Comparison of ENCODE assay signal across 11 cellular contexts in the genomic region with DNA sequence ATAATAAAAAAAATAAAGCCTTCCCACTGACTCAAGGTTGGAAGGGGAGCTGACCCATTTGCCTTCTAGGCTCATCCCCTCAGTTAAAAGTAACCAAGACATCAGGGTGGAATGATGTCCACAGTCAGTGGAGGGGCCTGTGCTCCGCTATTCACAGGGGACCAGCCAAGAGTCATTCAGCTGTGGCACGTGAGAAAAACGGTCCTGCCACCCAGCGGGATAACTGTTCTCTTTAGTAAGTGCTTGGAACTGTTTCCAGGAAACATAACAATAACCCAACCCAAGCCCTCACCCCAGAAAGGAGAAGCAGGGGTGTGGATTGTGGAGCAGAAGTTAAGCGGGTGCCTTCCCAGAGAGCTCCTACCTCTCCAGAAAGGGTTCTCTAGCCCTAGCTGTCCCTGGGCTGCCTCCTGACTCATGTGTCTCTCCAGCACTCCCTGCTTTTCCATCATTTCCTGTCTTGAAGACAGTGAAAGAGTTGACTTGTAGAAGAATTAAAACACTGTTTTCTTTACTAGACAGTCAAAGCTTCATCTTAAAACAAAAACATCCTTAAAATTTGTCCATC. TPM values are rescaled to one million over a fixed set of nuclear protein-coding genes. Genes with fewer than 3 reads are reported as not detected.
"Had no signal": no experiment of that assay in that cellular context is flagged by ENCODE, and none has a peak within 500 bp of the region (broad histone marks: within the 10 kb centered on the region; RNA-seq: fewer than 3 reads in every experiment).

No MANE protein-coding gene starts in this region.

RNA-seq across cellular contexts. Expression of gene EIF5AL1, which starts 2.3 kb away (rescaled TPM):
- total RNA-seq: body of pancreas had no signal

RNA-seq across cellular contexts. Expression of gene SFTPA2, which starts 50.2 kb away (rescaled TPM):
- total RNA-seq: activated CD4-positive, alpha-beta T cell treated with anti-CD3 and anti-CD28 coated beads, Interleukin-2, amount 10 ng/mL, durations not matched to agents 24 days and 14 days; activated CD8-positive, alpha-beta memory T cell treated with anti-CD3 and anti-CD28 coated beads for 36 hours; activated CD8-positive, alpha-beta T cell treated with anti-CD3 and anti-CD28 coated beads for 36 hours; activated naive CD8-positive, alpha-beta T cell treated with anti-CD3 and anti-CD28 coated beads for 36 hours; activated T-cell treated with anti-CD3 and anti-CD28 coated beads, Interleukin-2, amount 50 U/mL, for 72 hours; activated T-helper 17 cell treated with anti-CD3 and anti-CD28 coated beads, Interleukin-2, amount 50 U/mL, for 72 hours; ascending aorta; MCF 10A; OCI-LY7; SK-MEL-5 had no signal
